In genomic region chr9:136244776-136245193, GRCh38 we compare ENCODE assay signal across 8 cellular contexts. TPM values are rescaled to one million over a fixed set of nuclear protein-coding genes. Genes with fewer than 3 reads are reported as not detected.
DNase-seq lines count a peak whose midpoint lies in the region; ATAC-seq, FAIRE-seq and TF ChIP-seq lines count a peak whose summit lies in the region.

No MANE protein-coding gene starts in this region.

- H3K4me1 ChIP-seq in RWPE2 (ENCODE audit: insufficient read depth, poor library complexity, severe bottlenecking) (peaks cover 9% of the 10 kb centered on the region), psoas muscle (peaks cover 19% of the 10 kb centered on the region)

- no peak for TF ChIP-seq CTCF in GM12864 (IDR thresholded peaks at IDR 0.05; ENCODE audit: low read depth, low read length, missing control alignments)
- no peak for TF ChIP-seq CTCF in RWPE2 (IDR thresholded peaks at IDR 0.05; ENCODE audit: poor library complexity, severe bottlenecking)
- no peak for TF ChIP-seq CTCF in fibroblast of mammary gland (conservative IDR thresholded peaks at IDR 0.05; ENCODE audit: control insufficient read depth, insufficient read depth, low read depth, low read length)
- no peak for TF ChIP-seq CTCF in psoas muscle (IDR thresholded peaks at IDR 0.05)

- peak overlapping the region; percentile 80 for H3K4me3 ChIP-seq in GM12864 (ENCODE audit: low read depth, low read length)
- peak overlapping the region; percentile 97 for H3K4me3 ChIP-seq in RWPE2 (ENCODE audit: severe bottlenecking)
- H3K4me3 ChIP-seq in fibroblast of mammary gland (ENCODE audit: control insufficient read depth, low read depth, low read length) = peak overlapping the region; percentile 74
- peak overlapping the region; percentile 88 for H3K4me3 ChIP-seq in psoas muscle

- no peaks in the 10 kb centered on the region for H3K9me3 ChIP-seq in RWPE2 (ENCODE audit: severe bottlenecking)
- no peaks in the 10 kb centered on the region for H3K9me3 ChIP-seq in psoas muscle

- ATAC-seq in RWPE2 (ENCODE audit: low read depth) (peak; percentile 14; the same call in 2 of the 3 replicates), psoas muscle (no peak), HG02610 (IDR thresholded peaks at IDR 0.05; ENCODE audit: unreplicated experiment) (no peak)

- intact Hi-C loops in psoas muscle (cut with DNase I) = no loop called here

- H3K27ac ChIP-seq in RWPE2 (ENCODE audit: poor library complexity, severe bottlenecking) (peak overlapping the region; percentile 23), psoas muscle (no peak overlapping the region)

- H3K36me3 ChIP-seq in RWPE2 (ENCODE audit: low read depth) (no peaks in the 10 kb centered on the region), psoas muscle (ENCODE audit: insufficient read depth in 1 of 2, low read depth in 1 of 2) (no peaks in the 10 kb centered on the region)

- no peak for FAIRE-seq in GM19239 (lab: Jason Lieb, UNC)

- H3K27me3 ChIP-seq in RWPE2 (ENCODE audit: insufficient read depth, poor library complexity, severe bottlenecking) = no peaks in the 10 kb centered on the region
- H3K27me3 ChIP-seq in psoas muscle (ENCODE audit: insufficient read depth in 3 of 3, low read length in 2 of 3) = no peaks in the 10 kb centered on the region

- no peak for DNase-seq in GM12864 (ENCODE audit: low read depth)
- DNase-seq in RWPE2 (ENCODE audit: low spot score) = no peak
- DNase-seq in fibroblast of mammary gland (ENCODE audit: low read depth) = no peak
- DNase-seq in psoas muscle = no peak
- no peak for DNase-seq in DMS 273 treated with DMSO at 0.1 percent for 48 hours (lab: John Stamatoyannopoulos, UW)
- no peak for DNase-seq in GM19239 (ENCODE audit: insufficient read length, low spot score)
- no peak for DNase-seq in dedifferentiated amniotic fluid mesenchymal stem cell (ENCODE audit: extremely low spot score)

- WGBS in psoas muscle, 3 donors = 1 to 9% (median 8%) methylated on average over 7 of the region's 7 CpGs

RNA-seq across cellular contexts. Expression of gene QSOX2, which starts 0.8 kb away (rescaled TPM):
- 1 to 10 TPM; 3.8 to 6.7 (median 5.4) TPM for total RNA-seq in psoas muscle
- polyA plus RNA-seq in psoas muscle = 1 to 10 TPM; 3.6 to 7.5 (median 5.6) TPM

RNA-seq across cellular contexts. Expression of gene LHX3, which starts 39.9 kb away (rescaled TPM):
- total RNA-seq in psoas muscle = not detected
- polyA plus RNA-seq in psoas muscle = not detected

RNA-seq across cellular contexts. Expression of gene CCDC187, which starts 59.1 kb away (rescaled TPM):
- total RNA-seq in psoas muscle = not detected
- polyA plus RNA-seq in psoas muscle = not detected
